ENCODE assay signal across 8 cellular contexts in the genomic region with DNA sequence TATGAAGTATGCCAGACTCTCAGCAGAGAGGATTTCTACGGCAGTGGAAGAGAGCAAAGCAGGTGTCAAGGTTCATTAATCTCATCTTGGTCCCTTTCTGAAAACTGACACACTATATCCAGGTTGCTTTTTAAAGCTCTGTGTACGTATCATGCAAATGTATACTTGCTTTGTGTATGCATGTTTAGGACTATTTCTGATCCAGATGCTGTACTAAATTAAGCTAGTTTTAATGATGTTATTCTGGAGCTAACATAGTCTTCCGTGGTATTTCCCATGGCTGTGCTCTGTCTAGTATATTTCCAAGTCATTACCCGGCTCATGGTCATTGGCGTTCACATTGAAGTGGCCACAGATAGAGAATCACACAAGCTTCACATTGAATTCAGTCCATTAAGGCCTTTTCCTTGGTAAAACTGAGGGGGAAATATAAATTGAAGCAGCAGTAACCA. TPM values are rescaled to one million over a fixed set of nuclear protein-coding genes. Genes with fewer than 3 reads are reported as not detected.
DNase-seq lines count a peak whose midpoint lies in the region; ATAC-seq and TF ChIP-seq lines count a peak whose summit lies in the region.

No MANE protein-coding gene starts in this region.

- no peak for TF ChIP-seq POLR2A in esophagus squamous epithelium (IDR thresholded peaks at IDR 0.05)

- no peaks in the 10 kb centered on the region for H3K36me3 ChIP-seq in esophagus squamous epithelium

- no peaks in the 10 kb centered on the region for H3K9me3 ChIP-seq in esophagus squamous epithelium

- peak overlapping the region; percentile 95 for H3K27ac Mint-ChIP-seq in stimulated activated naive CD8-positive, alpha-beta T cell treated with anti-CD3 and anti-CD28 coated beads, Interleukin-15, Interleukin-2, amounts not matched to agents 100 ng/mL and 50 ng/mL, for 24 hours

- WGBS in esophagus squamous epithelium, 2 donors, result 13 to 22% methylated on average over 5 of the region's 5 CpGs

- H3K27ac ChIP-seq in esophagus squamous epithelium, result peak overlapping the region; percentile 77 to 86 (median 84)
- peak overlapping the region; percentile 73 for H3K27ac ChIP-seq in temporal lobe (ENCODE audit: low read depth, low read length)

- H3K4me1 ChIP-seq in esophagus squamous epithelium, result peaks cover 32 to 59% (median 35%) of the 10 kb centered on the region in 3 donors

- H3K27me3 Mint-ChIP-seq in stimulated activated naive CD8-positive, alpha-beta T cell treated with anti-CD3 and anti-CD28 coated beads, Interleukin-15, Interleukin-2, amounts not matched to agents 100 ng/mL and 50 ng/mL, for 24 hours, result no peaks in the 10 kb centered on the region

- H3K4me3 Mint-ChIP-seq in stimulated activated naive CD8-positive, alpha-beta T cell treated with anti-CD3 and anti-CD28 coated beads, Interleukin-15, Interleukin-2, amounts not matched to agents 100 ng/mL and 50 ng/mL, for 24 hours, result peak overlapping the region; percentile 68

- H3K27me3 ChIP-seq in esophagus squamous epithelium, result no peaks in the 10 kb centered on the region

- peak overlapping the region in 2 of 4 donors; percentile 6 to 11 for H3K4me3 ChIP-seq in esophagus squamous epithelium

- peaks cover 94% of the 10 kb centered on the region for H3K4me1 Mint-ChIP-seq in stimulated activated naive CD8-positive, alpha-beta T cell treated with anti-CD3 and anti-CD28 coated beads, Interleukin-15, Interleukin-2, amounts not matched to agents 100 ng/mL and 50 ng/mL, for 24 hours (ENCODE audit: low read depth)

- no peak for TF ChIP-seq CTCF in esophagus squamous epithelium (IDR thresholded peaks at IDR 0.05)

- peaks cover 10% of the 10 kb centered on the region for H3K36me3 Mint-ChIP-seq in stimulated activated naive CD8-positive, alpha-beta T cell treated with anti-CD3 and anti-CD28 coated beads, Interleukin-15, Interleukin-2, amounts not matched to agents 100 ng/mL and 50 ng/mL, for 24 hours (ENCODE audit: low read depth)

- intact Hi-C loops in esophagus squamous epithelium (cut with DNase I), result no loop called here

- no peak for DNase-seq in stimulated activated naive CD8-positive, alpha-beta T cell treated with anti-CD3 and anti-CD28 coated beads, Interleukin-15, Interleukin-2, amounts not matched to agents 100 U/mL and 50 U/mL, for 24 hours
- DNase-seq in NAMALWA (ENCODE audit: low spot score) (peak; percentile 64), esophagus squamous epithelium (lab: John Stamatoyannopoulos, UW) (no peak), NCI-H2196 (lab: John Stamatoyannopoulos, UW; ENCODE audit: unreplicated experiment) (no peak), HuH-7.5 (ENCODE audit: low spot score) (no peak), GOT3 (lab: John Stamatoyannopoulos, UW) (no peak)

- H3K9me3 Mint-ChIP-seq in stimulated activated naive CD8-positive, alpha-beta T cell treated with anti-CD3 and anti-CD28 coated beads, Interleukin-15, Interleukin-2, amounts not matched to agents 100 ng/mL and 50 ng/mL, for 24 hours, result no peaks in the 10 kb centered on the region

- no peak for ATAC-seq in stimulated activated naive CD8-positive, alpha-beta T cell treated with anti-CD3 and anti-CD28 coated beads, Interleukin-15, Interleukin-2, amounts not matched to agents 100 U/mL and 50 U/mL, for 24 hours

RNA-seq across cellular contexts. Expression of gene SNX9, which starts 59.1 kb away (rescaled TPM):
- 10 to 100 TPM; 19.9 to 39.9 (median 33.5) TPM for total RNA-seq in esophagus squamous epithelium
- total RNA-seq in temporal lobe, result 11.6 TPM
